10 cellular contexts compared by ENCODE assay signal in the genomic region with DNA sequence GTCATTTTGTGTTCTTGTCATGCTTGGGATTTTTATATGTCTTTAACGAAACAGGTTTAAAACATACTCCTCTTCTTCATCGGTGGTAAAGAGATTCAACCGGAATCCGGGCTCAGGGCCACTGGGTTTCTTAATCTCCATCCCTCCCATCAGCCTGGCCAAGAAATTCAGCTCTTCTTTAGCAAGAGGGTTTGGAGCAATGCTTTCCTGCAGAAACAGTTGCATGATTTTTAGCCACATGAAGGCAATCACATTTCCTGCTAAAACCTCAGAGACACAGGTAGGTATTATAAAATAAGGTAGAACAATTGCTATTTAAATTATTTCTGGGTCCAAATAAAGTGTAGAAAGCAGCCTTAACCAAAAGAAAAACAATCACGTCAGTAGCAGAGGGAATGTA. TPM values are rescaled to one million over a fixed set of nuclear protein-coding genes. Genes with fewer than 3 reads are reported as not detected.
DNase-seq lines count a peak whose midpoint lies in the region; ATAC-seq and TF ChIP-seq lines count a peak whose summit lies in the region.
"Had no signal": no experiment of that assay in that cellular context is flagged by ENCODE, and none has a peak within 500 bp of the region (broad histone marks: within the 10 kb centered on the region; RNA-seq: fewer than 3 reads in every experiment).

No MANE protein-coding gene starts in this region.

- ATAC-seq in CD4-positive, alpha-beta T cell (ENCODE audit: poor library complexity): peak; percentile 49
- no peak for ATAC-seq in GM18861 (IDR thresholded peaks at IDR 0.05; ENCODE audit: unreplicated experiment)

- H3K4me1 ChIP-seq in prostate gland (replicated peaks) (no peaks in the 10 kb centered on the region), esophagus squamous epithelium (peaks cover 0 to 13% (median 0%) of the 10 kb centered on the region in 3 donors)
- H3K4me1 ChIP-seq: colonic mucosa had no signal

- TF ChIP-seq CTCF in CD4-positive, alpha-beta T cell (IDR thresholded peaks at IDR 0.05): no peak
- TF ChIP-seq CTCF in HL-60 (IDR thresholded peaks at IDR 0.05; ENCODE audit: insufficient read depth, low read length) (no peak), nephron (IDR thresholded peaks at IDR 0.05; ENCODE audit: unreplicated experiment in 3 of 3) (no peak), prostate gland (IDR thresholded peaks at IDR 0.05) (no peak), esophagus squamous epithelium (IDR thresholded peaks at IDR 0.05) (no peak)

- H3K36me3 ChIP-seq in prostate gland: no peaks in the 10 kb centered on the region
- H3K36me3 ChIP-seq in esophagus squamous epithelium: peaks cover 0 to 30% (median 0%) of the 10 kb centered on the region in 3 donors
- H3K36me3 ChIP-seq: colonic mucosa had no signal

- WGBS in prostate gland: 25% methylated on average over 5 of the region's 5 CpGs
- WGBS in esophagus squamous epithelium, 2 donors: 39 to 47% methylated on average over 4 to 5 of the region's 5 CpGs

- no peaks in the 10 kb centered on the region for H3K9me3 Mint-ChIP-seq in CD4-positive, alpha-beta T cell
- no peaks in the 10 kb centered on the region for H3K9me3 Mint-ChIP-seq in nephron

- CTCF ChIA-PET in CD4-positive, alpha-beta T cell (lab: Charles Lee): interaction anchor here (0.7 to 2.4 kb wide), 6 partner anchors 15 to 135 kb away, joined by 3 to 22 read pairs (median 5); partner anchors contain the start of genes SH3D21 and STK40

- POLR2A ChIA-PET in CD4-positive, alpha-beta T cell (lab: Charles Lee): interaction anchor here (0.6 to 2.4 kb wide), 13 partner anchors 8 to 333 kb away, joined by 3 to 9 read pairs (median 4); partner anchors contain the start of gene LSM10

- H3K27ac Mint-ChIP-seq in CD4-positive, alpha-beta T cell: peak overlapping the region; percentile 81
- H3K27ac Mint-ChIP-seq in nephron: peak overlapping the region; percentile 41 to 70 (median 61)

- peaks cover 29% of the 10 kb centered on the region for H3K4me1 Mint-ChIP-seq in CD4-positive, alpha-beta T cell (ENCODE audit: low read depth)
- peaks cover 6% of the 10 kb centered on the region for H3K4me1 Mint-ChIP-seq in nephron

- intact Hi-C loops in CD4-positive, alpha-beta T cell (cut with DNase I, micrococcal nuclease): loop anchor here (1.0 to 5.0 kb wide), 8 partner anchors 30 to 320 kb away; partner anchors contain the start of genes STK40 (in 2 of the 2), OSCP1 (in 1 of the 2) and TRAPPC3 (in 1 of the 2)
- intact Hi-C loops in prostate gland (cut with DNase I): loop anchor here (2.0 to 10.0 kb wide), 2 partner anchors 78 to 276 kb away; partner anchors contain the start of gene TRAPPC3
- intact Hi-C loops in esophagus squamous epithelium (cut with DNase I): loop anchor here (5.0 to 10.0 kb wide), 2 partner anchors 78 to 326 kb away; no protein-coding TSS in a partner anchor

- no peak overlapping the region for H3K4me3 ChIP-seq in HL-60 (replicated peaks; ENCODE audit: insufficient read depth, low read length)
- H3K4me3 ChIP-seq in prostate gland: no peak overlapping the region
- H3K4me3 ChIP-seq in esophagus squamous epithelium: no peak overlapping the region
- H3K4me3 ChIP-seq: colonic mucosa, SJSA1 had no signal

- no peaks in the 10 kb centered on the region for H3K36me3 Mint-ChIP-seq in CD4-positive, alpha-beta T cell (ENCODE audit: low read depth)
- peaks cover 25% of the 10 kb centered on the region for H3K36me3 Mint-ChIP-seq in nephron (ENCODE audit: low read depth)

- no peaks in the 10 kb centered on the region for H3K9me3 ChIP-seq in CD4-positive, alpha-beta T cell (ENCODE audit: control insufficient read depth, low read length)
- H3K9me3 ChIP-seq in prostate gland (no peaks in the 10 kb centered on the region), esophagus squamous epithelium (no peaks in the 10 kb centered on the region)
- H3K9me3 ChIP-seq: colonic mucosa, SJSA1 had no signal

- H3K27me3 ChIP-seq in CD4-positive, alpha-beta T cell (ENCODE audit: control insufficient read depth, insufficient read depth, low read length): no peaks in the 10 kb centered on the region
- no peaks in the 10 kb centered on the region for H3K27me3 ChIP-seq in HL-60 (ENCODE audit: insufficient read depth, poor library complexity, severe bottlenecking)
- H3K27me3 ChIP-seq in prostate gland (replicated peaks; ENCODE audit: insufficient read depth): no peaks in the 10 kb centered on the region
- no peaks in the 10 kb centered on the region for H3K27me3 ChIP-seq in esophagus squamous epithelium
- H3K27me3 ChIP-seq: colonic mucosa, SJSA1 had no signal

- H3K27ac ChIP-seq in CD4-positive, alpha-beta T cell (ENCODE audit: low read depth, low read length): peak overlapping the region; percentile 32
- H3K27ac ChIP-seq in HL-60 (replicated peaks) (peak overlapping the region; percentile 39), prostate gland (no peak overlapping the region), esophagus squamous epithelium (peak overlapping the region in 1 of 4 donors; percentile 26)
- H3K27ac ChIP-seq: colonic mucosa, SJSA1 had no signal

- H3K27me3 Mint-ChIP-seq in CD4-positive, alpha-beta T cell: no peaks in the 10 kb centered on the region
- H3K27me3 Mint-ChIP-seq in nephron (ENCODE audit: low read depth): no peaks in the 10 kb centered on the region

- TF ChIP-seq POLR2A in prostate gland (IDR thresholded peaks at IDR 0.05) (no peak), esophagus squamous epithelium (IDR thresholded peaks at IDR 0.05) (no peak)

- peak overlapping the region; percentile 76 for H3K4me3 Mint-ChIP-seq in CD4-positive, alpha-beta T cell
- H3K4me3 Mint-ChIP-seq in nephron: no peak overlapping the region

- DNase-seq in CD4-positive, alpha-beta T cell: no peak
- peak in 1 of 2 experiments; percentile 59 for DNase-seq in HL-60 (ENCODE audit: low read depth in 1 of 2, low spot score in 1 of 2)
- peak; percentile 34 for DNase-seq in amniotic epithelial cell (ENCODE audit: low read depth)
- DNase-seq in DMS 273 treated with DMSO at 0.1 percent for 48 hours (lab: John Stamatoyannopoulos, UW): no peak
- DNase-seq in prostate gland (ENCODE audit: low spot score): no peak
- no peak for DNase-seq in esophagus squamous epithelium (lab: John Stamatoyannopoulos, UW)

RNA-seq across cellular contexts. Expression of gene LSM10, which starts 22.7 kb away (rescaled TPM):
- total RNA-seq in CD4-positive, alpha-beta T cell: 10 to 100 TPM; 25.6 to 26.0 TPM
- total RNA-seq in prostate gland (10 to 100 TPM; 36.8 to 72.7 TPM), esophagus squamous epithelium (10 to 100 TPM in 3 of 4 donors, 1 to 10 TPM in 1; 8.5 to 29.4 (median 16.9) TPM)

RNA-seq across cellular contexts. Expression of gene OSCP1, which starts 29.8 kb away (rescaled TPM):
- 1 to 10 TPM in 1 of 2 experiments, under 1 TPM in 1; 0.82 to 2.4 TPM for total RNA-seq in CD4-positive, alpha-beta T cell
- total RNA-seq in prostate gland: 10 to 100 TPM; 16.7 to 25.6 TPM
- total RNA-seq in esophagus squamous epithelium: 1 to 10 TPM; 2.4 to 6.8 (median 4.5) TPM

RNA-seq across cellular contexts. Expression of gene STK40, which starts 34.7 kb away (rescaled TPM):
- total RNA-seq in CD4-positive, alpha-beta T cell: 10 to 100 TPM; 17.8 to 20.7 TPM
- total RNA-seq in prostate gland (100 to 1,000 TPM in 1 of 2 donors, 10 to 100 TPM in 1; 30.8 to 111 TPM), esophagus squamous epithelium (10 to 100 TPM; 34.5 to 59.7 (median 42.3) TPM)

RNA-seq across cellular contexts. Expression of gene MRPS15, which starts 43.8 kb away (rescaled TPM):
- 10 to 100 TPM; 35.4 to 36.4 TPM for total RNA-seq in CD4-positive, alpha-beta T cell
- total RNA-seq in prostate gland: 10 to 100 TPM; 53.3 to 66.0 TPM
- 10 to 100 TPM; 49.1 to 96.4 (median 74.0) TPM for total RNA-seq in esophagus squamous epithelium

Comparison
In these comparisons a context has a peak if more than half of its experiments do, and no peak if none do; other contexts are left out.
1. H3K27ac ChIP-seq: peak in CD4-positive, alpha-beta T cell (single experiment) and HL-60 (single experiment); none in prostate gland (0 of 2).